Comparison of ENCODE assay signal across 23 cellular contexts in the genomic region with DNA sequence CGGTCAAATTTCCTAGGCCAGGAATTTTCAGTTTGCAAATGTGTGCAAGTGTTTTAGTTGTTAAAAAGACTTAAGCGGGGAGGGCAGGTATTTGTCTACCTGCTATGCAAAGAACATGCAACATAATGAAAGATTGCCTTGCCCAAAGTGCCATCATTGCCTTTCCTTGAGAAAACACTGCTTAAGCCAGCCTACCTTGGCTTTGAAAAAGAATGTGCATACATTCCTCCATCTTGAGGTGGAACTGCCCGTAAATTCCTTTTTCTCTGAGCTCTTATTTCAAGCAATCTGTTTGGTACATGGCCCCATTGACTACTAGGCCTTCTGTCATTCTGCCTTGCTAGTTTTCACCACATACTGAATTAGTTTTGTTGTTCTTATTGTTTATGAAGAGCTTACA. TPM values are rescaled to one million over a fixed set of nuclear protein-coding genes. Genes with fewer than 3 reads are reported as not detected.
DNase-seq lines count a peak whose midpoint lies in the region; ATAC-seq, FAIRE-seq and TF ChIP-seq lines count a peak whose summit lies in the region.
"Had no signal": no experiment of that assay in that cellular context is flagged by ENCODE, and none has a peak within 500 bp of the region (broad histone marks: within the 10 kb centered on the region; RNA-seq: fewer than 3 reads in every experiment).

No MANE protein-coding gene starts in this region.

- H3K27me3 Mint-ChIP-seq in mesothelial cell of epicardium (ENCODE audit: low read depth) (no peaks in the 10 kb centered on the region), T-helper 17 cell (no peaks in the 10 kb centered on the region)
- H3K27me3 Mint-ChIP-seq: CD4-positive, alpha-beta memory T cell had no signal

- H2BK15ac ChIP-seq in H1 (ENCODE audit: low read length), result no peak overlapping the region

- in situ Hi-C loops in HepG2 (cut with HindIII; ENCODE audit: extremely low pct_ligation_motif_present, low pct_unique_long_range_greater_than_20kb), result no loop called here

- TSS peak; percentile 21 for BruUV-seq in HepG2 (replicated peaks; lab: Mats Ljungman, UMichigan)

- no peaks in the 10 kb centered on the region for H3K27me3 ChIP-seq in HepG2 (ENCODE audit: control insufficient read depth in 1 of 2, insufficient read depth in 2 of 2, low read length in 2 of 2)
- no peaks in the 10 kb centered on the region for H3K27me3 ChIP-seq in right lobe of liver
- no peaks in the 10 kb centered on the region for H3K27me3 ChIP-seq in H1 (replicated peaks in 1 of 4; ENCODE audit: control insufficient read depth in 3 of 4, extremely low read depth in 1 of 4, insufficient read depth in 3 of 4, low read length in 3 of 4)
- H3K27me3 ChIP-seq in Peyer's patch, result no peaks in the 10 kb centered on the region
- H3K27me3 ChIP-seq: BLaER1 had no signal

- no peaks in the 10 kb centered on the region for H4K20me1 ChIP-seq in HepG2 (ENCODE audit: insufficient read depth, low read length)
- H4K20me1 ChIP-seq in H1 (replicated peaks in 1 of 2; ENCODE audit: control insufficient read depth in 1 of 2, insufficient read depth in 2 of 2, low read length in 2 of 2), result peaks cover 0 to 2% of the 10 kb centered on the region in 2 experiments

- H3K36me3 Mint-ChIP-seq in mesothelial cell of epicardium (peaks cover 52% of the 10 kb centered on the region), T-helper 17 cell (ENCODE audit: low read depth) (peaks cover 5% of the 10 kb centered on the region)

- H3K18ac ChIP-seq in H1 (ENCODE audit: extremely low read depth, low read length), result no peak overlapping the region

- H3K79me2 ChIP-seq in HepG2 (ENCODE audit: insufficient read depth, low read length) (peaks cover 18% of the 10 kb centered on the region), H1 (ENCODE audit: control insufficient read depth in 1 of 2, insufficient read depth in 2 of 2, low read length in 2 of 2) (peaks cover 0 to 25% of the 10 kb centered on the region in 2 experiments; a peak in 2 of 4 replicates)

- no peak overlapping the region for H2BK120ac ChIP-seq in H1 (replicated peaks; ENCODE audit: low read depth, low read length)

- no peak for TF ChIP-seq RAD21 in HepG2 (CRISPR knock-in tag; IDR thresholded peaks at IDR 0.05)
- no peak for TF ChIP-seq RAD21 in H1 (IDR thresholded peaks at IDR 0.05 in 1 of 2, conservative IDR thresholded peaks at IDR 0.05 in 1 of 2; ENCODE audit: low read depth in 2 of 2, low read length in 2 of 2)

- H3K4me3 ChIP-seq in HepG2 (replicated peaks in 1 of 3; ENCODE audit: insufficient read depth in 1 of 3, low read depth in 2 of 3, low read length in 3 of 3), result no peak overlapping the region
- H3K4me3 ChIP-seq in right lobe of liver, result no peak overlapping the region
- H3K4me3 ChIP-seq in H1 (ENCODE audit: extremely low read depth in 1 of 4, insufficient read depth in 2 of 4, low read depth in 3 of 4, low read length in 4 of 4), result no peak overlapping the region
- H3K4me3 ChIP-seq in Peyer's patch, result no peak overlapping the region
- H3K4me3 ChIP-seq: BLaER1, GM12878, GM23248 had no signal

- H3K4me1 Mint-ChIP-seq in mesothelial cell of epicardium, result peaks cover 11% of the 10 kb centered on the region
- H3K4me1 Mint-ChIP-seq in T-helper 17 cell, result peaks cover 8% of the 10 kb centered on the region
- H3K4me1 Mint-ChIP-seq: CD14-positive monocyte had no signal

- TF ChIP-seq EP300 in HepG2 (IDR thresholded peaks at IDR 0.05; ENCODE audit: low read depth in 2 of 2, low read length in 2 of 2), result no peak
- no peak for TF ChIP-seq EP300 in HepG2 (CRISPR knock-in tag; IDR thresholded peaks at IDR 0.05; ENCODE audit: borderline replicate concordance)
- no peak for TF ChIP-seq EP300 in H1 (IDR thresholded peaks at IDR 0.05; ENCODE audit: borderline replicate concordance in 1 of 2, low read depth in 2 of 2, low read length in 2 of 2)

- ATAC-seq in HepG2 (no peak), right lobe of liver (no peak), T-helper 17 cell (no peak)
- ATAC-seq: GM12878, HCT116 had no signal

- TF ChIP-seq CTCF in HepG2 (CRISPR knock-in tag; IDR thresholded peaks at IDR 0.05), result no peak
- TF ChIP-seq CTCF in right lobe of liver (IDR thresholded peaks at IDR 0.05), result no peak
- no peak for TF ChIP-seq CTCF in H1 (IDR thresholded peaks at IDR 0.05; ENCODE audit: control extremely low read depth in 1 of 3, insufficient read depth in 1 of 3, low read depth in 1 of 3, low read length in 3 of 3)
- no peak for TF ChIP-seq CTCF in mesothelial cell of epicardium (IDR thresholded peaks at IDR 0.05; ENCODE audit: unreplicated experiment)
- TF ChIP-seq CTCF in Peyer's patch (IDR thresholded peaks at IDR 0.05), result no peak

- H3K9me3 ChIP-seq in HepG2 (ENCODE audit: low read length) (no peaks in the 10 kb centered on the region), right lobe of liver (no peaks in the 10 kb centered on the region), H1 (ENCODE audit: insufficient read depth in 2 of 2, low read depth in 1 of 2, low read length in 1 of 2) (no peaks in the 10 kb centered on the region), Peyer's patch (no peaks in the 10 kb centered on the region), T-helper 17 cell (ENCODE audit: control insufficient read depth, low read length, poor library complexity, severe bottlenecking) (no peaks in the 10 kb centered on the region)

- no peaks in the 10 kb centered on the region for H3K23me2 ChIP-seq in H1 (ENCODE audit: low read depth, low read length)

- FAIRE-seq in HepG2 (lab: Jason Lieb, UNC), result no peak
- no peak for FAIRE-seq in H1 (lab: Jason Lieb, UNC)
- FAIRE-seq: GM12878, GM19239 had no signal

- H3K23ac ChIP-seq in H1 (ENCODE audit: insufficient read length), result no peak overlapping the region

- H3K4me3 Mint-ChIP-seq in mesothelial cell of epicardium (no peak overlapping the region), T-helper 17 cell (no peak overlapping the region)
- H3K4me3 Mint-ChIP-seq: CD14-positive monocyte; CD4-positive, alpha-beta memory T cell; HFFc6 had no signal

- no peak overlapping the region for H2AFZ ChIP-seq in HepG2 (ENCODE audit: low read length)
- H2AFZ ChIP-seq in H1 (ENCODE audit: low read length), result no peak overlapping the region
- H2AFZ ChIP-seq: GM23248 had no signal

- no peak overlapping the region for H4K8ac ChIP-seq in H1 (ENCODE audit: extremely low read depth, insufficient read depth, low read length)

- no peak overlapping the region for H4K5ac ChIP-seq in H1 (ENCODE audit: insufficient read length, low read depth, low read length)

- H3K56ac ChIP-seq in H1 (replicated peaks; ENCODE audit: insufficient read length, low read depth, low read length), result no peak overlapping the region

- H3K27ac Mint-ChIP-seq in mesothelial cell of epicardium, result peak overlapping the region; percentile 23
- no peak overlapping the region for H3K27ac Mint-ChIP-seq in T-helper 17 cell
- H3K27ac Mint-ChIP-seq: HFFc6 had no signal

- no peak overlapping the region for H3K4me2 ChIP-seq in HepG2 (ENCODE audit: low read depth, low read length)
- H3K4me2 ChIP-seq in H1 (ENCODE audit: insufficient read depth in 1 of 2, low read depth in 2 of 2, low read length in 2 of 2), result no peak overlapping the region
- H3K4me2 ChIP-seq: BLaER1 had no signal

- POLR2A ChIA-PET in HepG2 (lab: Yijun Ruan, JAX) (no interaction called here), H1 (lab: Charles Lee; ENCODE audit: partially characterized antibody) (interaction anchor here (0.8 to 1.0 kb wide), 2 partner anchors 28 to 30 kb away, joined by 5 to 6 read pairs; partner anchors contain the start of gene ANKMY2)

- H3K36me3 ChIP-seq in HepG2 (replicated peaks in 1 of 2; ENCODE audit: control insufficient read depth in 1 of 2, insufficient read depth in 2 of 2, low read length in 2 of 2) (peaks cover 4 to 33% of the 10 kb centered on the region in 2 experiments; a peak in 4 of 5 replicates), right lobe of liver (peaks cover 0 to 5% (median under 1%) of the 10 kb centered on the region in 4 donors), H1 (ENCODE audit: control insufficient read depth in 2 of 4, insufficient read depth in 4 of 4, low read length in 3 of 4) (peaks cover 0 to 19% (median 4%) of the 10 kb centered on the region in 4 experiments; a peak in 4 of 8 replicates), Peyer's patch (peaks cover 0 to 21% (median 0%) of the 10 kb centered on the region in 3 donors)

- H2BK20ac ChIP-seq in H1 (ENCODE audit: low read length), result no peak overlapping the region

- no peak overlapping the region for H2BK5ac ChIP-seq in H1 (ENCODE audit: low read depth, low read length)

- H3K4me1 ChIP-seq in HepG2 (ENCODE audit: insufficient read depth, low read length) (no peaks in the 10 kb centered on the region; the same call in 1 of the 2 replicates), right lobe of liver (no peaks in the 10 kb centered on the region), H1 (replicated peaks in 1 of 4; ENCODE audit: control insufficient read depth in 3 of 4, insufficient read depth in 4 of 4, low read length in 3 of 4) (peaks cover 0 to 8% (median 5%) of the 10 kb centered on the region in 4 experiments; a peak in 3 of 7 replicates), Peyer's patch (no peaks in the 10 kb centered on the region)
- H3K4me1 ChIP-seq: BLaER1 had no signal

- no peak overlapping the region for H2BK12ac ChIP-seq in H1 (ENCODE audit: low read depth, low read length)

- H3K9ac ChIP-seq in HepG2 (ENCODE audit: insufficient read depth, low read depth, low read length) (no peak overlapping the region), H1 (replicated peaks in 1 of 4; ENCODE audit: extremely low read depth in 1 of 4, low read depth in 3 of 4, low read length in 3 of 4) (no peak overlapping the region)
- H3K9ac ChIP-seq: BLaER1, GM23248 had no signal

- TF ChIP-seq POLR2A in HepG2 (IDR thresholded peaks at IDR 0.05; ENCODE audit: insufficient read depth in 1 of 2, low read depth in 2 of 2, low read length in 2 of 2), result no peak
- TF ChIP-seq POLR2A in right lobe of liver (IDR thresholded peaks at IDR 0.05), result no peak
- no peak for TF ChIP-seq POLR2A in H1 (IDR thresholded peaks at IDR 0.05; ENCODE audit: control extremely low read depth in 1 of 2, low read depth in 2 of 2, low read length in 2 of 2)
- TF ChIP-seq POLR2A in Peyer's patch (IDR thresholded peaks at IDR 0.05), result no peak

- H3K79me1 ChIP-seq in H1 (ENCODE audit: low read depth, low read length), result 0 out of 2 replicates have a peak, but pooled peaks cover 2% of the 10 kb centered on the region

- no peak overlapping the region for H2AK5ac ChIP-seq in H1 (ENCODE audit: low read depth, low read length)

- CTCF ChIA-PET in HepG2 (lab: Yijun Ruan, JAX; ENCODE audit: low intra/inter-chr PET ratio, low total read pairs), result no interaction called here
- CTCF ChIA-PET in H1 (lab: Charles Lee; ENCODE audit: partially characterized antibody), result interaction anchor here (1.0 kb wide), 2 partner anchors 13 to 16 kb away, joined by 3 to 5 read pairs; no protein-coding TSS in a partner anchor

- H3K14ac ChIP-seq in H1 (ENCODE audit: insufficient read length), result no peak overlapping the region

- no peak overlapping the region for H4K91ac ChIP-seq in H1 (replicated peaks; ENCODE audit: insufficient read length, low read length)

- 96% methylated on average over 3 of the region's 3 CpGs for WGBS in HepG2 (ENCODE audit: low lambda C conversion rate)
- WGBS in right lobe of liver (ENCODE audit: insufficient coverage, low coverage, low lambda C conversion rate, missing lambda C conversion rate), result 94% methylated on average over 3 of the region's 3 CpGs
- 90% methylated on average over 3 of the region's 3 CpGs; no CpG with 5 or more reads in 1 of the 2 experiments for WGBS in H1 (ENCODE audit: extremely low coverage in 1 of 2, insufficient coverage in 1 of 2, insufficient read length in 1 of 2, insufficient replicate concordance in 2 of 2, low coverage in 1 of 2, low lambda C conversion rate in 2 of 2, missing lambda C conversion rate in 1 of 2), 2 experiments

- no peak overlapping the region for H3K27ac ChIP-seq in HepG2 (ENCODE audit: extremely low read length, insufficient read depth, low read length)
- no peak overlapping the region for H3K27ac ChIP-seq in right lobe of liver
- H3K27ac ChIP-seq in H1 (ENCODE audit: low read depth, low read length), result no peak overlapping the region
- H3K27ac ChIP-seq in Peyer's patch, result no peak overlapping the region
- H3K27ac ChIP-seq: BLaER1, GM23248, HL-60 had no signal

- intact Hi-C loops in HepG2 (cut with micrococcal nuclease; ENCODE audit: unreplicated experiment), result no loop called here
- intact Hi-C loops in right lobe of liver (cut with DNase I), result no loop called here

- DNase-seq in HepG2 (ENCODE audit: low spot score) (no peak), right lobe of liver (no peak), H1 (ENCODE audit: low read depth in 1 of 2, low spot score in 2 of 2) (no peak), mesothelial cell of epicardium (ENCODE audit: low spot score in 2 of 2, unreplicated experiment in 2 of 2) (no peak), Peyer's patch (no peak), T-helper 17 cell (no peak)
- DNase-seq in stimulated activated CD8-positive, alpha-beta memory T cell treated with anti-CD3 and anti-CD28 coated beads, Interleukin-4, amount 100 ng/mL, for 48 hours, result no peak
- DNase-seq: 8988T; CD4-positive, alpha-beta memory T cell; DMS 273 treated with DMSO at 0.1 percent for 48 hours; DMS53; DND-41; EL; GM23248; H7; HFFc6; IMR-90 had no signal

- no peak overlapping the region for H3K4ac ChIP-seq in H1 (replicated peaks; ENCODE audit: insufficient read length, low read depth, low read length)

- H3K9me3 Mint-ChIP-seq in mesothelial cell of epicardium, result peaks cover 24% of the 10 kb centered on the region
- H3K9me3 Mint-ChIP-seq: CD4-positive, alpha-beta memory T cell; HFFc6 had no signal

RNA-seq across cellular contexts. Expression of gene BZW2, which starts 29.3 kb away (rescaled TPM):
- total RNA-seq in HepG2 (2016; rRNA removed; fragmentation: Illumina TruSeq; extraction: Trizol) (95.2 and 111 TPM in 2 replicates), right lobe of liver (10 to 100 TPM in 5 of 6 experiments, 1 to 10 TPM in 1; 9.6 to 25.3 (median 12.1) TPM), mesothelial cell of epicardium (73.9 to 77.6 TPM (median 75.9 TPM) in 3 replicates), Peyer's patch (10 to 100 TPM; 34.4 to 54.0 (median 42.9) TPM), T-helper 17 cell (10 to 100 TPM; 24.0 to 29.4 TPM)
- total RNA-seq in HepG2 (2016; cell fraction: cytosol; rRNA removed; fragmentation: Illumina TruSeq; extraction: Trizol; ENCODE audit: low read depth), result 24.6 and 26.3 TPM in 2 replicates
- 91.8 and 119 TPM in 2 replicates for total RNA-seq in HepG2 (2016; cell fraction: insoluble cytoplasmic fraction; rRNA removed; fragmentation: Illumina TruSeq; extraction: Trizol)
- 43.6 and 54.1 TPM in 2 replicates for total RNA-seq in HepG2 (2016; cell fraction: membrane; rRNA removed; fragmentation: Illumina TruSeq; extraction: Trizol)
- total RNA-seq in HepG2 (2016; cell fraction: nucleus; rRNA removed; fragmentation: Illumina TruSeq; extraction: Trizol), result 59.6 and 61.1 TPM in 2 replicates
- polyA plus RNA-seq in HepG2 (2011; rRNA removed) (18.9 and 21.8 TPM in 2 replicates), H1 (2011; rRNA removed) (26.0 and 32.3 TPM in 2 replicates)
- 15.7 and 20.2 TPM in 2 replicates for polyA plus RNA-seq in HepG2 (2011; cell fraction: cytosol; rRNA removed)
- polyA plus RNA-seq in HepG2 (2011; cell fraction: nucleus; rRNA removed), result 10.2 and 13.5 TPM in 2 replicates
- polyA plus RNA-seq in HepG2 (2012), result 41.3 and 44.8 TPM in 2 replicates
- 18.9 and 19.3 TPM in 2 replicates for polyA plus RNA-seq in HepG2 (2016; cell fraction: cytosol; fragmentation: Illumina TruSeq; extraction: Trizol; ENCODE audit: low read depth)
- 110 and 116 TPM in 2 replicates for polyA plus RNA-seq in HepG2 (2016; cell fraction: insoluble cytoplasmic fraction; fragmentation: Illumina TruSeq; extraction: Trizol; ENCODE audit: low read depth)
- 35.7 and 40.4 TPM in 2 replicates for polyA plus RNA-seq in HepG2 (2016; cell fraction: membrane; fragmentation: Illumina TruSeq; extraction: Trizol; ENCODE audit: low read depth)
- 70.6 and 75.4 TPM in 2 replicates for polyA plus RNA-seq in HepG2 (2016; cell fraction: nucleus; fragmentation: Illumina TruSeq; extraction: Trizol; ENCODE audit: insufficient read depth, low read depth)
- 13.7 and 46.5 TPM in 2 replicates for polyA minus RNA-seq in HepG2 (2011; rRNA and poly(A)+ RNA removed; ENCODE audit: low replicate concordance)
- polyA minus RNA-seq in HepG2 (2011; cell fraction: cytosol; rRNA and poly(A)+ RNA removed), result 18.9 and 20.9 TPM in 2 replicates
- 16.3 and 16.4 TPM in 2 replicates for polyA minus RNA-seq in HepG2 (2011; cell fraction: nucleus; rRNA and poly(A)+ RNA removed)
- 98.4 and 103 TPM in 2 replicates for total RNA-seq in H1 (2021; fragmentation: NEBNext Ultra II Directional; extraction: Animal tissue kit (Norgen Biotek cat#: 25700))
- polyA plus RNA-seq in H1 (2011; cell fraction: cytosol; rRNA removed), result 52.7 TPM
- 30.7 TPM for polyA plus RNA-seq in H1 (2011; cell fraction: nucleus; rRNA removed)
- polyA plus RNA-seq in H1 (2012, experiment 1 of 2), result 82.8 to 107 TPM (median 92.9 TPM) in 4 replicates
- polyA plus RNA-seq in H1 (2012, experiment 2 of 2), result 19.8 TPM
- 84.6 TPM for polyA plus RNA-seq in H1 (2013, experiment 1 of 2)
- 88.8 TPM for polyA plus RNA-seq in H1 (2013, experiment 2 of 2)
- 34.5 and 44.4 TPM in 2 replicates for polyA minus RNA-seq in H1 (2011; rRNA and poly(A)+ RNA removed)
- polyA minus RNA-seq in H1 (2011; cell fraction: cytosol; rRNA and poly(A)+ RNA removed), result 39.7 TPM
- 31.1 TPM for polyA minus RNA-seq in H1 (2011; cell fraction: nucleus; rRNA and poly(A)+ RNA removed)

RNA-seq across cellular contexts. Expression of gene ANKMY2, which starts 29.7 kb away (rescaled TPM):
- total RNA-seq in HepG2 (2016; rRNA removed; fragmentation: Illumina TruSeq; extraction: Trizol) (21.6 and 32.0 TPM in 2 replicates), right lobe of liver (1 to 10 TPM; 4.2 to 7.1 (median 4.7) TPM), mesothelial cell of epicardium (23.5 to 25.0 TPM (median 24.4 TPM) in 3 replicates), Peyer's patch (10 to 100 TPM; 19.3 to 21.5 (median 20.5) TPM), T-helper 17 cell (1 to 10 TPM; 6.8 to 6.9 TPM)
- 3.9 and 4.5 TPM in 2 replicates for total RNA-seq in HepG2 (2016; cell fraction: cytosol; rRNA removed; fragmentation: Illumina TruSeq; extraction: Trizol; ENCODE audit: low read depth)
- 24.4 and 33.4 TPM in 2 replicates for total RNA-seq in HepG2 (2016; cell fraction: insoluble cytoplasmic fraction; rRNA removed; fragmentation: Illumina TruSeq; extraction: Trizol)
- total RNA-seq in HepG2 (2016; cell fraction: membrane; rRNA removed; fragmentation: Illumina TruSeq; extraction: Trizol), result 7.4 and 9.7 TPM in 2 replicates
- 21.8 and 22.0 TPM in 2 replicates for total RNA-seq in HepG2 (2016; cell fraction: nucleus; rRNA removed; fragmentation: Illumina TruSeq; extraction: Trizol)
- polyA plus RNA-seq in HepG2 (2011; rRNA removed) (11.1 and 12.2 TPM in 2 replicates), H1 (2011; rRNA removed) (3.8 and 5.2 TPM in 2 replicates)
- 6.9 and 9.6 TPM in 2 replicates for polyA plus RNA-seq in HepG2 (2011; cell fraction: cytosol; rRNA removed)
- polyA plus RNA-seq in HepG2 (2011; cell fraction: nucleus; rRNA removed), result 15.2 and 29.4 TPM in 2 replicates
- 8.1 and 11.2 TPM in 2 replicates for polyA plus RNA-seq in HepG2 (2012)
- 2.0 and 2.3 TPM in 2 replicates for polyA plus RNA-seq in HepG2 (2016; cell fraction: cytosol; fragmentation: Illumina TruSeq; extraction: Trizol; ENCODE audit: low read depth)
- 24.1 and 25.7 TPM in 2 replicates for polyA plus RNA-seq in HepG2 (2016; cell fraction: insoluble cytoplasmic fraction; fragmentation: Illumina TruSeq; extraction: Trizol; ENCODE audit: low read depth)
- 3.7 and 4.4 TPM in 2 replicates for polyA plus RNA-seq in HepG2 (2016; cell fraction: membrane; fragmentation: Illumina TruSeq; extraction: Trizol; ENCODE audit: low read depth)
- polyA plus RNA-seq in HepG2 (2016; cell fraction: nucleus; fragmentation: Illumina TruSeq; extraction: Trizol; ENCODE audit: insufficient read depth, low read depth), result 21.6 and 21.7 TPM in 2 replicates
- polyA minus RNA-seq in HepG2 (2011; rRNA and poly(A)+ RNA removed; ENCODE audit: low replicate concordance), result 5.6 and 11.4 TPM in 2 replicates
- 5.4 and 6.8 TPM in 2 replicates for polyA minus RNA-seq in HepG2 (2011; cell fraction: cytosol; rRNA and poly(A)+ RNA removed)
- polyA minus RNA-seq in HepG2 (2011; cell fraction: nucleus; rRNA and poly(A)+ RNA removed), result 25.9 and 29.4 TPM in 2 replicates
- total RNA-seq in H1 (2021; fragmentation: NEBNext Ultra II Directional; extraction: Animal tissue kit (Norgen Biotek cat#: 25700)), result 9.3 and 9.6 TPM in 2 replicates
- 8.8 TPM for polyA plus RNA-seq in H1 (2011; cell fraction: cytosol; rRNA removed)
- polyA plus RNA-seq in H1 (2011; cell fraction: nucleus; rRNA removed), result 3.3 TPM
- polyA plus RNA-seq in H1 (2012, experiment 1 of 2), result 6.6 to 15.1 TPM (median 9.7 TPM) in 4 replicates
- polyA plus RNA-seq in H1 (2012, experiment 2 of 2), result 0.77 TPM
- polyA plus RNA-seq in H1 (2013, experiment 1 of 2), result 5.9 TPM
- polyA plus RNA-seq in H1 (2013, experiment 2 of 2), result 6.8 TPM
- polyA minus RNA-seq in H1 (2011; rRNA and poly(A)+ RNA removed), result 10.8 and 17.4 TPM in 2 replicates
- 4.1 TPM for polyA minus RNA-seq in H1 (2011; cell fraction: cytosol; rRNA and poly(A)+ RNA removed)
- polyA minus RNA-seq in H1 (2011; cell fraction: nucleus; rRNA and poly(A)+ RNA removed), result 7.4 TPM
